Comparison of ENCODE assay signal across 8 cellular contexts in the genomic region with DNA sequence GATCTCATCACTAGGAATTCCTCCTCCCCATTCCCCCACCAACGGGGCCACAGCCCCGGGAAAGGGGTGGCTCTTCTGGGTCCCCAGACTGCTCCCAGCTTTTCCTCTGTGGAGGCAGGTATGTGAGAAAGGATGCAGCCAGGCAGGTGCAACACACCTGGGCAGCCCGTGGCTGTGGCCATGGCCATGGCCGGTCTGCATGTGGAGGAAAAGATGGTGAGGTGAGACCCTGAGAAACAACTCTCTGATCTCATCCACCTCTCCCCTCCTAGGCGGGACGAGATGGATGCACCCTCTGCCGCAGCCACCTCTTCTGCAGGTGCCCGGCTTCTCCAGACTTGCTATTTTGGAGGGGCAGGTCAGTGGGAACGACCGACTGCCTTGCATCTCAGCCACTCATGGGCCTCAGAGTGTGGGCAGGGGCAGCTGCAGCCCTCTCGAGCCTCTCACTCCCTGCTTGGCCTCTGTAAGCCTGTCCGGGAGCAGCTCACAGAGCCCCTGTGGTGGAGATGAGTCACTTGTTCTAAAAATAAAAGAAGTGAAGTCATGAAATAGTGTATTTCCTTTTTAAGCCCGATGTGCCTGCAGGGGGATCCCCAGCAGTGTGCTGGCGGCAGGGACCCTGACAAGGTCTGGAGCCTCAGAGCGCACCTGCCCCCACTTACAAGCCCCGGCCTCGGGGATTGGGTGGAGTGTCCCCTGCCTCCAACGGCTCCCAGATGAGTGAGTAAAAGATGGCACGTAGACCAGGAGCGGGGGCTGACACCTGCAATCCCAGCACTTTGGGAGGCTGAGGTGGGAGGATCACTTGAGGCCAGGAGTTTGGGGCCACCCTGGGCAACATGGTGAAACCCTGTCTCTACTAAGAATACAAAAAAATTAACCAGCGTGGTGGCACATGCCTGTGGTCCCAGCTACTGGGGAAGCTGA. TPM values are rescaled to one million over a fixed set of nuclear protein-coding genes. Genes with fewer than 3 reads are reported as not detected.
DNase-seq lines count a peak whose midpoint lies in the region; ATAC-seq and TF ChIP-seq lines count a peak whose summit lies in the region.

No MANE protein-coding gene starts in this region.

- peak; percentile 17 for TF ChIP-seq CTCF in coronary artery (IDR thresholded peaks at IDR 0.05)

- peak; percentile 90 for ATAC-seq in GM21515 (IDR thresholded peaks at IDR 0.05; ENCODE audit: unreplicated experiment)
- peak; percentile 58 to 63 for ATAC-seq in naive thymus-derived CD8-positive, alpha-beta T cell

- peak overlapping the region; percentile 38 for H3K4me3 Mint-ChIP-seq in T-helper 1 cell treated with Interleukin-12 subunit alpha and Interleukin-12 subunit beta and Interleukin-4 antibody, amounts not matched to agents 30 μg/mL and 1 μg/mL, for 36 hours
- H3K4me3 Mint-ChIP-seq in naive thymus-derived CD8-positive, alpha-beta T cell, result no peak overlapping the region

- peak overlapping the region; percentile 38 to 51 for H3K27ac ChIP-seq in coronary artery

- peaks cover 6% of the 10 kb centered on the region for H3K4me1 Mint-ChIP-seq in T-helper 1 cell treated with Interleukin-12 subunit alpha and Interleukin-12 subunit beta and Interleukin-4 antibody, amounts not matched to agents 30 μg/mL and 1 μg/mL, for 36 hours (ENCODE audit: low read depth)
- H3K4me1 Mint-ChIP-seq in naive thymus-derived CD8-positive, alpha-beta T cell, result peaks cover 5 to 6% (median 5%) of the 10 kb centered on the region in 4 donors

- peak overlapping the region; percentile 44 for H3K4me3 ChIP-seq in coronary artery

- peak overlapping the region; percentile 63 for H3K27ac Mint-ChIP-seq in T-helper 1 cell treated with Interleukin-12 subunit alpha and Interleukin-12 subunit beta and Interleukin-4 antibody, amounts not matched to agents 30 μg/mL and 1 μg/mL, for 36 hours
- no peak overlapping the region for H3K27ac Mint-ChIP-seq in naive thymus-derived CD8-positive, alpha-beta T cell

- peaks cover 15% of the 10 kb centered on the region for H3K9me3 Mint-ChIP-seq in T-helper 1 cell treated with Interleukin-12 subunit alpha and Interleukin-12 subunit beta and Interleukin-4 antibody, amounts not matched to agents 30 μg/mL and 1 μg/mL, for 36 hours
- peaks cover 0 to 21% (median 8%) of the 10 kb centered on the region in 9 donors for H3K9me3 Mint-ChIP-seq in naive thymus-derived CD8-positive, alpha-beta T cell

- no peaks in the 10 kb centered on the region for H3K36me3 Mint-ChIP-seq in T-helper 1 cell treated with Interleukin-12 subunit alpha and Interleukin-12 subunit beta and Interleukin-4 antibody, amounts not matched to agents 30 μg/mL and 1 μg/mL, for 36 hours (ENCODE audit: low read depth)
- peaks cover 0 to 24% (median 3%) of the 10 kb centered on the region in 3 donors for H3K36me3 Mint-ChIP-seq in naive thymus-derived CD8-positive, alpha-beta T cell

- H3K27me3 Mint-ChIP-seq in T-helper 1 cell treated with Interleukin-12 subunit alpha and Interleukin-12 subunit beta and Interleukin-4 antibody, amounts not matched to agents 30 μg/mL and 1 μg/mL, for 36 hours (ENCODE audit: low read depth), result peaks cover 15% of the 10 kb centered on the region
- H3K27me3 Mint-ChIP-seq in naive thymus-derived CD8-positive, alpha-beta T cell, result peaks cover 0 to 12% (median 3%) of the 10 kb centered on the region in 5 donors

- DNase-seq in GM04503 (ENCODE audit: low read depth) (peak; percentile 38), HK-2 (ENCODE audit: unreplicated experiment) (peak; percentile 55), coronary artery (ENCODE audit: low spot score) (no peak), NCI-H1092 (lab: John Stamatoyannopoulos, UW) (no peak), NCI-H1048 (lab: John Stamatoyannopoulos, UW) (no peak)
- DNase-seq in naive thymus-derived CD8-positive, alpha-beta T cell, result no peak

- POLR2A ChIA-PET in naive thymus-derived CD8-positive, alpha-beta T cell (lab: Charles Lee), result interaction anchor here (0.6 kb wide), 1 partner anchor 13 kb away, joined by 7 read pairs; no protein-coding TSS in a partner anchor

RNA-seq across cellular contexts. Expression of a gene that starts 10.7 kb away (rescaled TPM):
- under 1 TPM; 0.36 to 0.49 TPM for total RNA-seq in naive thymus-derived CD8-positive, alpha-beta T cell
- polyA plus RNA-seq in naive thymus-derived CD8-positive, alpha-beta T cell, result under 1 TPM in 1 of 3 donors, not detected in 2; 0.11 TPM

Comparison
In these comparisons a context has a peak if more than half of its experiments do, and no peak if none do; other contexts are left out.
1. DNase-seq: peak in GM04503 (single experiment) and HK-2 (single experiment); none in coronary artery (single experiment), naive thymus-derived CD8-positive, alpha-beta T cell (0 of 10), NCI-H1092 (single experiment) and NCI-H1048 (single experiment).